Comparison of ENCODE assay signal across 16 cellular contexts in genomic region chr4:145709336-145709735, GRCh38. TPM values are rescaled to one million over a fixed set of nuclear protein-coding genes. Genes with fewer than 3 reads are reported as not detected.
DNase-seq lines count a peak whose midpoint lies in the region; ATAC-seq and TF ChIP-seq lines count a peak whose summit lies in the region.
"Had no signal": no experiment of that assay in that cellular context is flagged by ENCODE, and none has a peak within 500 bp of the region (broad histone marks: within the 10 kb centered on the region; RNA-seq: fewer than 3 reads in every experiment).

No MANE protein-coding gene starts in this region.

- H2AFZ ChIP-seq in neural progenitor cell (replicated peaks), result no peak overlapping the region

- WGBS in prostate gland, result 39% methylated on average over 1 of the region's 1 CpG
- WGBS in testis, 2 donors, result 83 to 100% methylated on average over 1 of the region's 1 CpG

- H3K4me1 ChIP-seq in prostate gland (replicated peaks) (peaks cover 2% of the 10 kb centered on the region), neural progenitor cell (no peaks in the 10 kb centered on the region), testis (no peaks in the 10 kb centered on the region)

- H3K4me1 Mint-ChIP-seq in neural progenitor cell, result no peaks in the 10 kb centered on the region
- H3K4me1 Mint-ChIP-seq in activated CD8-positive, alpha-beta memory T cell treated with anti-CD3 and anti-CD28 coated beads, Interleukin-2, amount 10 ng/mL, durations not matched to agents 7 days and 5 days, result peaks cover 21% of the 10 kb centered on the region

- peaks cover 30% of the 10 kb centered on the region for H3K9me3 Mint-ChIP-seq in neural progenitor cell
- peaks cover 11% of the 10 kb centered on the region for H3K9me3 Mint-ChIP-seq in activated CD8-positive, alpha-beta memory T cell treated with anti-CD3 and anti-CD28 coated beads, Interleukin-2, amount 10 ng/mL, durations not matched to agents 7 days and 5 days (ENCODE audit: low read depth)

- peak; percentile 18 for ATAC-seq in HG03442 (IDR thresholded peaks at IDR 0.05; ENCODE audit: unreplicated experiment)
- no peak for ATAC-seq in activated CD8-positive, alpha-beta memory T cell treated with anti-CD3 and anti-CD28 coated beads, Interleukin-2, amount 10 ng/mL, durations not matched to agents 7 days and 5 days

- H3K4me3 ChIP-seq in prostate gland (no peak overlapping the region), neural progenitor cell (no peak overlapping the region), testis (no peak overlapping the region)
- H3K4me3 ChIP-seq: dorsolateral prefrontal cortex, tibial artery had no signal

- no peaks in the 10 kb centered on the region for H3K79me2 ChIP-seq in neural progenitor cell (ENCODE audit: low read depth)

- no peak overlapping the region for H3K4me3 Mint-ChIP-seq in neural progenitor cell
- no peak overlapping the region for H3K4me3 Mint-ChIP-seq in activated CD8-positive, alpha-beta memory T cell treated with anti-CD3 and anti-CD28 coated beads, Interleukin-2, amount 10 ng/mL, durations not matched to agents 7 days and 5 days

- TF ChIP-seq CTCF in prostate gland (IDR thresholded peaks at IDR 0.05) (no peak), neural progenitor cell (IDR thresholded peaks at IDR 0.05) (no peak), testis (IDR thresholded peaks at IDR 0.05) (no peak)

- H3K36me3 Mint-ChIP-seq in neural progenitor cell, result peaks cover 2% of the 10 kb centered on the region
- peaks cover 13% of the 10 kb centered on the region for H3K36me3 Mint-ChIP-seq in activated CD8-positive, alpha-beta memory T cell treated with anti-CD3 and anti-CD28 coated beads, Interleukin-2, amount 10 ng/mL, durations not matched to agents 7 days and 5 days

- no peaks in the 10 kb centered on the region for H3F3A ChIP-seq in neural progenitor cell (ENCODE audit: low read depth)

- H4K20me1 ChIP-seq in neural progenitor cell (ENCODE audit: low read depth), result no peaks in the 10 kb centered on the region

- no peak overlapping the region for H3K9ac ChIP-seq in neural progenitor cell

- CTCF ChIA-PET in activated CD8-positive, alpha-beta memory T cell treated with anti-CD3 and anti-CD28 coated beads, Interleukin-2, amount 10 ng/mL, durations not matched to agents 7 days and 5 days (lab: Charles Lee), result no interaction called here

- DNase-seq in DMS153 (lab: John Stamatoyannopoulos, UW), result peak; percentile 20
- no peak for DNase-seq in DMS153 treated with DMSO at 0.1 percent for 48 hours (lab: John Stamatoyannopoulos, UW; ENCODE audit: unreplicated experiment)
- peak; percentile 29 for DNase-seq in NCI-H748 treated with DMSO at 0.1 percent for 48 hours (lab: John Stamatoyannopoulos, UW)
- peak; percentile 73 for DNase-seq in prostate gland (ENCODE audit: low spot score)
- no peak for DNase-seq in neural progenitor cell (ENCODE audit: low spot score)
- DNase-seq in testis, result no peak
- DNase-seq in activated CD8-positive, alpha-beta memory T cell treated with anti-CD3 and anti-CD28 coated beads, Interleukin-2, amount 10 ng/mL, durations not matched to agents 7 days and 5 days, result no peak
- DNase-seq: dorsolateral prefrontal cortex; stimulated activated CD4-positive, alpha-beta T cell treated with anti-CD3 and anti-CD28 coated beads, Interleukin-12 subunit alpha, Interleukin-12 subunit beta, amount 100 ng/mL, for 4 hours; tibial artery had no signal

- peak overlapping the region in 1 of 2 donors; percentile 21 for H3K27ac ChIP-seq in prostate gland
- no peak overlapping the region for H3K27ac ChIP-seq in neural progenitor cell
- no peak overlapping the region for H3K27ac ChIP-seq in testis
- H3K27ac ChIP-seq: 22Rv1, dorsolateral prefrontal cortex, tibial artery had no signal

- no peaks in the 10 kb centered on the region for H3K27me3 Mint-ChIP-seq in neural progenitor cell (ENCODE audit: insufficient read depth, low read depth)
- no peaks in the 10 kb centered on the region for H3K27me3 Mint-ChIP-seq in activated CD8-positive, alpha-beta memory T cell treated with anti-CD3 and anti-CD28 coated beads, Interleukin-2, amount 10 ng/mL, durations not matched to agents 7 days and 5 days

- H3K27ac Mint-ChIP-seq in neural progenitor cell, result no peak overlapping the region
- no peak overlapping the region for H3K27ac Mint-ChIP-seq in activated CD8-positive, alpha-beta memory T cell treated with anti-CD3 and anti-CD28 coated beads, Interleukin-2, amount 10 ng/mL, durations not matched to agents 7 days and 5 days

- intact Hi-C loops in prostate gland (cut with DNase I), result no loop called here
- intact Hi-C loops in testis (cut with DNase I; ENCODE audit: low total_unique reads), result no loop called here

- H3K9me3 ChIP-seq in prostate gland (no peaks in the 10 kb centered on the region), neural progenitor cell (ENCODE audit: low read depth) (no peaks in the 10 kb centered on the region), testis (no peaks in the 10 kb centered on the region)

- H3K36me3 ChIP-seq in prostate gland, result no peaks in the 10 kb centered on the region
- no peaks in the 10 kb centered on the region for H3K36me3 ChIP-seq in neural progenitor cell
- H3K36me3 ChIP-seq in testis (ENCODE audit: low read depth, missing control alignments), result no peaks in the 10 kb centered on the region
- H3K36me3 ChIP-seq: tibial artery had no signal

- no peak overlapping the region for H3K4me2 ChIP-seq in neural progenitor cell

- H3K27me3 ChIP-seq in prostate gland (replicated peaks; ENCODE audit: insufficient read depth) (no peaks in the 10 kb centered on the region), neural progenitor cell (no peaks in the 10 kb centered on the region), testis (no peaks in the 10 kb centered on the region)
- H3K27me3 ChIP-seq: dorsolateral prefrontal cortex, tibial artery had no signal

- TF ChIP-seq POLR2A in prostate gland (IDR thresholded peaks at IDR 0.05), result no peak
- no peak for TF ChIP-seq POLR2A in testis (IDR thresholded peaks at IDR 0.05)

RNA-seq across cellular contexts. Expression of gene C4orf51, which starts 29.4 kb away (rescaled TPM):
- total RNA-seq in prostate gland, result not detected
- total RNA-seq in neural progenitor cell (ENCODE audit: low replicate concordance), result not detected in 2 replicates
- 1 to 10 TPM in 1 of 2 donors, under 1 TPM in 1; 0.87 to 1.3 TPM for total RNA-seq in testis
- polyA plus RNA-seq in testis (ENCODE audit: insufficient read depth, low read depth, low replicate concordance), result 10.6 TPM
- not detected for total RNA-seq in activated CD8-positive, alpha-beta memory T cell treated with anti-CD3 and anti-CD28 coated beads, Interleukin-2, amount 10 ng/mL, durations not matched to agents 7 days and 5 days
- total RNA-seq: mesenteric fat pad; OCI-LY7; osteocyte; T-helper 1 cell treated with Interleukin-12 subunit alpha and Interleukin-12 subunit beta and Interleukin-4 antibody, amounts not matched to agents 30 ng/mL and 1 ng/mL, for 36 hours had no signal

Comparison
In these comparisons a context has a peak if more than half of its experiments do, and no peak if none do; other contexts are left out.
1. DNase-seq: peak in DMS153 (single experiment), NCI-H748 treated with DMSO at 0.1 percent for 48 hours (single experiment) and prostate gland (single experiment); none in DMS153 treated with DMSO at 0.1 percent for 48 hours (single experiment), neural progenitor cell (single experiment), testis (single experiment) and activated CD8-positive, alpha-beta memory T cell treated with anti-CD3 and anti-CD28 coated beads, Interleukin-2, amount 10 ng/mL, durations not matched to agents 7 days and 5 days (single experiment).